ENCODE assay signal across 31 cellular contexts in the genomic region with DNA sequence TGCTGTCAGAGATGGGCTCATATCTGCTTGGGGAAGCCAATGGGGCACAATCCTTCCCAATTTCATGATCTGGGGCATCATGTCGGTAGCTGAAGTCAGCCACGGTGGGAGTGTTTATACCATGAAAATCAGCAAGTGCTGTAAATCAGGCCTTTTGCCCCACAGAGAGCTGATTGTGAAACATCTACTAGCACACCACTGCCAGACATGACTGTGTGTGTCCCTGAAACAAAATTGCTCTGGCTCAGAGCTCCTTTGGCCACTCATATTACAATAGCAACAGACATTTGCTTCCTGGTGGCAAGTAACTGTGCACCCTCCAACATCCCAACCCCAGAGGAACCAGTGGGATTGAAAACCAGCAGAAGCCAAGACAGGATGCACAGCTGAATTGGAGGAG. TPM values are rescaled to one million over a fixed set of nuclear protein-coding genes. Genes with fewer than 3 reads are reported as not detected.
"Had no signal": no experiment of that assay in that cellular context is flagged by ENCODE, and none has a peak within 500 bp of the region (broad histone marks: within the 10 kb centered on the region; RNA-seq: fewer than 3 reads in every experiment).

No MANE protein-coding gene starts in this region.

- H3K4me3 ChIP-seq: ascending aorta, breast epithelium, cardiac muscle cell, colonic mucosa, heart left ventricle had no signal

- DNase-seq: activated B cell treated with CpG ODN at 0.5 μM for 24 hours; activated CD4-positive, alpha-beta T cell treated with anti-CD3 and anti-CD28 coated beads for 48 hours; activated CD4-positive, alpha-beta T cell treated with anti-CD3 and anti-CD28 coated beads, Interleukin-2, amount 50 U/mL, for 1 hour; activated CD4-positive, alpha-beta T cell treated with anti-CD3 and anti-CD28 coated beads, Interleukin-2, amount 50 U/mL, for 48 hours; activated CD8-positive, alpha-beta memory T cell treated with anti-CD3 and anti-CD28 coated beads for 24 hours; activated CD8-positive, alpha-beta T cell treated with anti-CD3 and anti-CD28 coated beads for 36 hours; activated effector memory CD4-positive, alpha-beta T cell treated with Interleukin-2 at 50 U/mL for 16 hours; activated naive CD4-positive, alpha-beta T cell treated with anti-CD3 and anti-CD28 coated beads for 36 hours; activated naive CD8-positive, alpha-beta T cell treated with anti-CD3 and anti-CD28 coated beads for 36 hours; activated naive CD8-positive, alpha-beta T cell treated with anti-CD3 and anti-CD28 coated beads, Interleukin-2, amount 50 U/mL, for 24 hours; activated T-cell treated with anti-CD3 and anti-CD28 coated beads, Interleukin-2, amount 50 U/mL, for 4 hours; central memory CD4-positive, alpha-beta T cell; cerebellar nuclear complex; colonic mucosa; effector CD8-positive, alpha-beta T cell; foreskin fibroblast; glutamatergic neuron; heart left ventricle; T-helper 1 cell; T-helper 17 cell; T1000; WERI-Rb-1 had no signal

- H3K27me3 ChIP-seq: ascending aorta, breast epithelium, colonic mucosa had no signal

- H3K9me3 ChIP-seq: ascending aorta, breast epithelium, colonic mucosa, heart left ventricle had no signal

- H3K4me1 ChIP-seq: ascending aorta, breast epithelium, colonic mucosa, heart left ventricle had no signal

- ATAC-seq: activated CD4-positive, CD25-positive, alpha-beta regulatory T cell treated with anti-CD3 and anti-CD28 coated beads, Interleukin-2, amount 50 U/mL, for 24 hours; activated CD8-positive, alpha-beta T cell treated with anti-CD3 and anti-CD28 coated beads for 36 hours; activated naive CD8-positive, alpha-beta T cell treated with anti-CD3 and anti-CD28 coated beads, Interleukin-2, amount 50 U/mL, for 24 hours; activated T-cell treated with anti-CD3 and anti-CD28 coated beads, Interleukin-2, amount 50 U/mL, for 4 hours; activated T-helper 17 cell treated with anti-CD3 and anti-CD28 coated beads, Interleukin-2, amount 50 U/mL, for 72 hours; esophagus mucosa; heart left ventricle; T-helper 17 cell had no signal

- H3K36me3 ChIP-seq: ascending aorta, breast epithelium, cardiac muscle cell, colonic mucosa, heart left ventricle, WERI-Rb-1 had no signal

- H3K27ac ChIP-seq: ascending aorta, breast epithelium, cardiac muscle cell, colonic mucosa, heart left ventricle, WERI-Rb-1 had no signal

RNA-seq across cellular contexts. Expression of a gene that starts 23.7 kb away (rescaled TPM):
- total RNA-seq: activated B cell treated with CpG ODN at 0.5 μM for 24 hours; activated CD8-positive, alpha-beta T cell treated with anti-CD3 and anti-CD28 coated beads for 36 hours; activated naive CD4-positive, alpha-beta T cell treated with anti-CD3 and anti-CD28 coated beads for 36 hours; activated naive CD8-positive, alpha-beta T cell treated with anti-CD3 and anti-CD28 coated beads for 36 hours; activated T-cell treated with anti-CD3 and anti-CD28 coated beads, Interleukin-2, amount 50 U/mL, for 4 hours; activated T-helper 17 cell treated with anti-CD3 and anti-CD28 coated beads, Interleukin-2, amount 50 U/mL, for 72 hours; ascending aorta; breast epithelium; cardiac muscle cell; colonic mucosa; dermis microvascular lymphatic vessel endothelial cell; epithelial cell of proximal tubule; esophagus mucosa; fibroblast of lung; heart left ventricle; T-helper 17 cell had no signal
